ENCODE assay signal across 16 cellular contexts in the genomic region with DNA sequence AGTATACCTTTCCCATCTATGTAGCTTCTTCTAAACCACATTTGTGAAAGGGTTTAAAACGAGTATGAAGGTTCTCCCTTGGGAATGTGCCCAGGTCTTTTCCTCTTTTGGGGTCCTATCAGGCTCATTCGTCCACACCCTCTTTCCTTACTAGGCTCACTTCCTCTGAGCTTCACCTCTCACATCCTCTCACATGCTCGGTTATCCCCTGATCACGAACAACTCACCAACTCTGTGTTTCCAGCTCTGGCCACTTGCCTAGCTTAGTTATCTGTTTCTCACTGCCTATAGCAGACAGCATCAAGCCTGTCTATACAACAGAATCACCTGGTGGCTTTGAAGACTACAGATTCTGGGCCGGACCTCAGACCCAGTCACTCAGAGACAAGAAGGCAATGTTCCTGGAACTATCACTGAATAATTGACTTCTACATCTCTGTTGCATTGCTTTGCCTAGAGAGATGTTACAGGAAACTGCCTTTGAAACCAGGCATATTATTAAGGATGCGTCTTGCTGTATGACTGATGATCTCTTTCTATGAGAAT.
DNase-seq lines count a peak whose midpoint lies in the region; ATAC-seq, FAIRE-seq and TF ChIP-seq lines count a peak whose summit lies in the region.
"Had no signal": no experiment of that assay in that cellular context is flagged by ENCODE, and none has a peak within 500 bp of the region (broad histone marks: within the 10 kb centered on the region; RNA-seq: fewer than 3 reads in every experiment).

No MANE protein-coding gene starts in this region.

- H3K36me3 ChIP-seq in bronchial epithelial cell (ENCODE audit: control insufficient read depth, insufficient read depth, low read length): no peaks in the 10 kb centered on the region
- H3K36me3 ChIP-seq: cardiac muscle cell, sigmoid colon had no signal

- no peak for TF ChIP-seq POLR2A in GM12891 (IDR thresholded peaks at IDR 0.05; ENCODE audit: low read depth, low read length)

- ATAC-seq in GM18907 (IDR thresholded peaks at IDR 0.05; ENCODE audit: unreplicated experiment): peak; percentile 66
- ATAC-seq in HG02870 (IDR thresholded peaks at IDR 0.05; ENCODE audit: unreplicated experiment): peak; percentile 65

- FAIRE-seq in GM12891 (lab: Jason Lieb, UNC) (peak; percentile 50), bronchial epithelial cell (lab: Jason Lieb, UNC) (peak; percentile 70)
- FAIRE-seq: TTC549 had no signal

- H3K27me3 ChIP-seq in bronchial epithelial cell (ENCODE audit: control insufficient read depth, insufficient read depth, low read length): no peaks in the 10 kb centered on the region
- H3K27me3 ChIP-seq: cardiac muscle cell, Peyer's patch, sigmoid colon had no signal

- no peak overlapping the region for H3K4me3 ChIP-seq in bronchial epithelial cell (ENCODE audit: low read depth, low read length)
- H3K4me3 ChIP-seq: cardiac muscle cell, Peyer's patch, sigmoid colon had no signal

- TF ChIP-seq CTCF in bronchial epithelial cell (IDR thresholded peaks at IDR 0.05; ENCODE audit: insufficient read depth, low read length, severe bottlenecking): no peak

- DNase-seq in GM12891 (ENCODE audit: insufficient read length, low spot score) (no peak), bronchial epithelial cell (ENCODE audit: low read depth) (no peak), NK-92 (lab: John Stamatoyannopoulos, UW; ENCODE audit: unreplicated experiment) (no peak), HUDEP-2 (lab: John Stamatoyannopoulos, UW; ENCODE audit: unreplicated experiment in 76 of 76) (no peak)
- no peak for DNase-seq in NK-92 treated with Interleukin-12 subunit alpha and Interleukin-12 subunit beta, amount 100 ng/mL, for 24 hours (lab: John Stamatoyannopoulos, UW)
- no peak for DNase-seq in effector CD8-positive, alpha-beta T cell (lab: John Stamatoyannopoulos, UW)
- DNase-seq: activated naive CD4-positive, alpha-beta T cell treated with anti-CD3 and anti-CD28 coated beads, Interleukin-2, amount 50 U/mL, for 16 hours; midbrain; NCI-H2081 treated with DMSO at 0.1 percent for 48 hours; NCI-H69; Peyer's patch; sigmoid colon had no signal

TF ChIP-seq in GM12891, 5 proteins besides CTCF, POLR2A, EP300 and RAD21:
- TF ChIP-seq SPI1 (IDR thresholded peaks at IDR 0.05; ENCODE audit: low read depth, low read length) (peak; percentile 68), PAX5 (IDR thresholded peaks at IDR 0.05; ENCODE audit: insufficient read depth, low read length, severe bottlenecking) (no peak), POLR2AphosphoS5 (IDR thresholded peaks at IDR 0.05; ENCODE audit: low read depth, low read length) (no peak)
